In the genomic region with DNA sequence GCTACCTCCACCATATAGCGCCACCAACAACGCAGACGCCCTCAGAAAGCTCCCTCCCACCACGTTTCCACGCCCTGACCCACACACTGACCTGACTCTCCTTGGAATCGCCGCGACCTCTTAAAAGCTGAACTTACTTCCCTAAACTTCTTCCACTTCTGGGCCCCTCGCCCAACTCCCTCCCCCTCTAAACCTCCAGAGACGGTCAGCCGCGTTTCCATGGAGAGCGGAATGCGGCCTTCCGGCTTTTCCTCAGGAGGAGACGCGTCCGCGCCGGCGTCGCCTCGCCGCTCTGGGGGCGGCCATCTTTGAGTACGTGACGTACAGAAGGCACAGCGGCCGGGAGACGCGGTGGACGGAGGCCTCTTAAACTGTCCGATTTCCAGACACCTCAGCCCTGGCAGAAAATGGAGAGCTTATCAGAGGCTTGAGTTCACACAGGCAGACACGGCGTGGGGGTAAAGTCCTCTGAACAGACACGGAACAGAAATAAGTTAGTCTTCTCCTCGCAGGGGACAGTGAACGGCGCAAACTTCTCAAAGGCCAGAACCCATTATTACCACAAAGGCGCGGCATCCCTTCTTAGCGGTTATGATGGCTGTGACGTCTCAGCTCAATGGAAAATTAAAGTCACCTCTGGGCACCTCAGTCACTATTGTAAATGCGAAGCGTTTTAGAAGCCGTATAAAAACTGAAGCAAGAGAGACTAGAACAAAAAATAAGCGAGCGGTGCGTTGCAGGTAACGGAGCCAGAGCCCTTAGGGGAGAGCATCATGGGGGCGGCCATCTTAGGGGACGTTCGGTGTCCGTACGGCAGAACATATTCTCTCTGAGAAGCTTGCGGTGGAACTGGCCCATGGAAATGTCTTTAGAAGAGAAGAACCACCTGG, we compare ENCODE assay signal across 8 cellular contexts. TPM values are rescaled to one million over a fixed set of nuclear protein-coding genes. Genes with fewer than 3 reads are reported as not detected.
DNase-seq lines count a peak whose midpoint lies in the region; ATAC-seq and TF ChIP-seq lines count a peak whose summit lies in the region.

Gene ZNF432, minus strand, starts transcription at position 235 of the 890 bp plus-strand sequence. CDS start 1,970 bp downstream, outside the sequence.

- H3K36me3 ChIP-seq in HEK293 (ENCODE audit: control insufficient read depth in 2 of 2, insufficient read depth in 1 of 2, low read length in 2 of 2) = peaks cover 21 to 27% of the 10 kb centered on the region in 2 experiments
- H3K36me3 ChIP-seq in ovary = no peaks in the 10 kb centered on the region
- peaks cover 4% of the 10 kb centered on the region for H3K36me3 ChIP-seq in thymus (ENCODE audit: control insufficient read depth, insufficient read depth)

- H3K4me3 ChIP-seq in HEK293 (ENCODE audit: low read depth, low read length) (peak within 1 kb of the TSS; percentile 85), NB4 (ENCODE audit: low read depth, low read length) (peak within 1 kb of the TSS; percentile 80), ovary (peak within 1 kb of the TSS; percentile 77), thymus (ENCODE audit: low read length) (peak within 1 kb of the TSS; percentile 62)

- DNase-seq in GDM1 (lab: John Stamatoyannopoulos, UW) = peak; percentile 94
- peak; percentile 98 for DNase-seq in NB4 (ENCODE audit: low read depth)
- DNase-seq in SW480 (ENCODE audit: low spot score) = peak; percentile 87
- DNase-seq in activated naive CD8-positive, alpha-beta T cell treated with anti-CD3 and anti-CD28 coated beads, Interleukin-2, amount 50 U/mL, for 16 hours (ENCODE audit: low read depth, low spot score) = peak; percentile 54
- DNase-seq in Right ventricle myocardium inferior (ENCODE audit: missing footprints) = peak; percentile 97
- peak; percentile 93 to 97 (median 95) for DNase-seq in ovary

- H3K9me3 ChIP-seq in HEK293 (ENCODE audit: control insufficient read depth, insufficient read depth, low read depth, low read length) = no peaks in the 10 kb centered on the region; the same call in 1 of the 2 replicates
- peaks cover 0 to 17% of the 10 kb centered on the region in 2 donors for H3K9me3 ChIP-seq in ovary
- no peaks in the 10 kb centered on the region for H3K9me3 ChIP-seq in thymus (ENCODE audit: control insufficient read depth)

- POLR2A ChIA-PET in HEK293 (lab: Yijun Ruan, JAX) = interaction anchor here (1.3 to 1.9 kb wide), 3 partner anchors 21 to 141 kb away, joined by 5 to 8 read pairs (median 7); partner anchors contain the start of genes PPP2R1A, ZNF614 and ZNF615

- no peak for TF ChIP-seq EP300 in ovary (IDR thresholded peaks at IDR 0.05)

- CTCF ChIA-PET in HEK293 (lab: Yijun Ruan, JAX) = interaction anchor here (0.7 to 1.5 kb wide), 2 partner anchors 13 to 42 kb away, joined by 3 read pairs; no protein-coding TSS in a partner anchor

- intact Hi-C loops in Right ventricle myocardium inferior (cut with DNase I) (loop anchor here (1.0 to 2.0 kb wide), 2 partner anchors 41 to 46 kb away; partner anchors contain the start of genes ZNF615 and ZNF841), ovary (cut with DNase I) (no loop called here)

- TF ChIP-seq CTCF in HEK293 (tag by site-specific recombination; IDR thresholded peaks at IDR 0.05) (0 out of 2 replicates have a peak, but pooled peaks have one; percentile 10), NB4 (IDR thresholded peaks at IDR 0.05; ENCODE audit: low read depth, low read length) (no peak), ovary (IDR thresholded peaks at IDR 0.05) (no peak)

- TF ChIP-seq POLR2A in NB4 (IDR thresholded peaks at IDR 0.05; ENCODE audit: extremely low read depth, insufficient read length) (no peak), ovary (IDR thresholded peaks at IDR 0.05) (peak; percentile 25)

- no peaks in the 10 kb centered on the region for H3K27me3 ChIP-seq in ovary
- H3K27me3 ChIP-seq in thymus (ENCODE audit: control insufficient read depth, insufficient read depth) = no peaks in the 10 kb centered on the region

- 0 to 1% (median 1%) methylated on average over 56 of the region's 56 CpGs for WGBS in ovary, 3 donors
- under 1% methylated on average over 56 of the region's 56 CpGs for WGBS in thymus

- H3K27ac ChIP-seq in HEK293 (ENCODE audit: extremely low read depth, low read depth, low read length) (peak within 1 kb of the TSS; percentile 64), ovary (peak within 1 kb of the TSS; percentile 47 to 94), thymus (ENCODE audit: low read depth) (peak within 1 kb of the TSS; percentile 97)

- peak; percentile 98 for ATAC-seq in Right ventricle myocardium inferior

- no peaks in the 10 kb centered on the region for H3K4me1 ChIP-seq in HEK293 (ENCODE audit: control insufficient read depth, insufficient read depth, low read length)
- H3K4me1 ChIP-seq in ovary (ENCODE audit: insufficient read depth) = no peaks in the 10 kb centered on the region
- H3K4me1 ChIP-seq in thymus (ENCODE audit: control insufficient read depth, insufficient read depth, low read length) = peaks cover 5% of the 10 kb centered on the region

TF ChIP-seq in HEK293, 187 proteins besides CTCF, POLR2A, EP300 and RAD21 (continues in another document):
- TF ChIP-seq HOXC10 (CRISPR knock-in tag; IDR thresholded peaks at IDR 0.05) (no peak), ZNF335 (tag by site-specific recombination; conservative IDR thresholded peaks at IDR 0.05) (peak; percentile 86), ZNF629 (tag by site-specific recombination; IDR thresholded peaks at IDR 0.05) (peak; percentile 24; the same call in 1 of the 2 replicates), GLI4 (tag by site-specific recombination; IDR thresholded peaks at IDR 0.05) (0 out of 2 replicates have a peak, but pooled peaks have one; percentile 16), HOXD13 (CRISPR knock-in tag; IDR thresholded peaks at IDR 0.05; ENCODE audit: borderline replicate concordance) (no peak), ZNF654 (tag by site-specific recombination; IDR thresholded peaks at IDR 0.05; ENCODE audit: low read depth) (no peak), ZNF140 (tag by site-specific recombination; IDR thresholded peaks at IDR 0.05) (no peak), SP3 (tag by site-specific recombination; IDR thresholded peaks at IDR 0.05) (peak; percentile 71), KLF8 (tag by site-specific recombination; IDR thresholded peaks at IDR 0.05) (0 out of 2 replicates have a peak, but pooled peaks have one; percentile 16), ZNF146 (tag by site-specific recombination; IDR thresholded peaks at IDR 0.05) (no peak), SP2 (tag by site-specific recombination; IDR thresholded peaks at IDR 0.05) (peak; percentile 70), ZNF24 (tag by site-specific recombination; IDR thresholded peaks at IDR 0.05) (no peak), REPIN1 (tag by site-specific recombination; IDR thresholded peaks at IDR 0.05; ENCODE audit: low read depth) (no peak), GFI1B (tag by site-specific recombination; IDR thresholded peaks at IDR 0.05) (no peak), ZNF660 (tag by site-specific recombination; IDR thresholded peaks at IDR 0.05) (peak; percentile 43; the same call in 1 of the 2 replicates), ZNF112 (tag by site-specific recombination; IDR thresholded peaks at IDR 0.05) (no peak), BCL11A (tag by site-specific recombination; IDR thresholded peaks at IDR 0.05; ENCODE audit: low read depth) (no peak), YY2 (tag by site-specific recombination; IDR thresholded peaks at IDR 0.05) (peak; percentile 87), ZNF792 (tag by site-specific recombination; IDR thresholded peaks at IDR 0.05) (no peak), ZNF157 (tag by site-specific recombination; IDR thresholded peaks at IDR 0.05) (no peak), ZNF677 (tag by site-specific recombination; IDR thresholded peaks at IDR 0.05) (no peak), ZNF777 (tag by site-specific recombination; IDR thresholded peaks at IDR 0.05; ENCODE audit: borderline replicate concordance) (no peak), HOXA7 (CRISPR knock-in tag; IDR thresholded peaks at IDR 0.05; ENCODE audit: borderline replicate concordance) (no peak), ZNF433 (tag by site-specific recombination; IDR thresholded peaks at IDR 0.05; ENCODE audit: low read depth) (no peak)
- TF ChIP-seq, protein P1, sequence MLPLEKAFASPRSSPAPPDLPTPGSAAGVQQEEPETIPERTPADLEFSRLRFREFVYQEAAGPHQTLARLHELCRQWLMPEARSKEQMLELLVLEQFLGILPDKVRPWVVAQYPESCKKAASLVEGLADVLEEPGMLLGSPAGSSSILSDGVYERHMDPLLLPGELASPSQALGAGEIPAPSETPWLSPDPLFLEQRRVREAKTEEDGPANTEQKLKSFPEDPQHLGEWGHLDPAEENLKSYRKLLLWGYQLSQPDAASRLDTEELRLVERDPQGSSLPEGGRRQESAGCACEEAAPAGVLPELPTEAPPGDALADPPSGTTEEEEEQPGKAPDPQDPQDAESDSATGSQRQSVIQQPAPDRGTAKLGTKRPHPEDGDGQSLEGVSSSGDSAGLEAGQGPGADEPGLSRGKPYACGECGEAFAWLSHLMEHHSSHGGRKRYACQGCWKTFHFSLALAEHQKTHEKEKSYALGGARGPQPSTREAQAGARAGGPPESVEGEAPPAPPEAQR (tag by site-specific recombination; IDR thresholded peaks at IDR 0.05) = no peak
- TF ChIP-seq, protein P2, sequence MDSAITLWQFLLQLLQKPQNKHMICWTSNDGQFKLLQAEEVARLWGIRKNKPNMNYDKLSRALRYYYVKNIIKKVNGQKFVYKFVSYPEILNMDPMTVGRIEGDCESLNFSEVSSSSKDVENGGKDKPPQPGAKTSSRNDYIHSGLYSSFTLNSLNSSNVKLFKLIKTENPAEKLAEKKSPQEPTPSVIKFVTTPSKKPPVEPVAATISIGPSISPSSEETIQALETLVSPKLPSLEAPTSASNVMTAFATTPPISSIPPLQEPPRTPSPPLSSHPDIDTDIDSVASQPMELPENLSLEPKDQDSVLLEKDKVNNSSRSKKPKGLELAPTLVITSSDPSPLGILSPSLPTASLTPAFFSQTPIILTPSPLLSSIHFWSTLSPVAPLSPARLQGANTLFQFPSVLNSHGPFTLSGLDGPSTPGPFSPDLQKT (IDR thresholded peaks at IDR 0.05; ENCODE audit: borderline replicate concordance, low read depth, low read length) = no peak

RNA-seq across cellular contexts. Expression of gene ZNF432, which starts in this region (rescaled TPM):
- total RNA-seq in Right ventricle myocardium inferior (7.9 TPM), ovary (10 to 100 TPM; 12.3 to 18.4 (median 16.2) TPM)
- polyA plus RNA-seq in ovary (10 to 100 TPM in 1 of 2 donors, 1 to 10 TPM in 1; 9.3 to 10.4 TPM), thymus (16.2 TPM)

Comparison
In these comparisons a context has a peak if more than half of its experiments do, and no peak if none do; other contexts are left out.
1. Peak in every context shown above with its lines: DNase-seq, ATAC-seq, H3K4me3 ChIP-seq and H3K27ac ChIP-seq.